Comparison of ENCODE assay signal across 22 cellular contexts in the genomic region with DNA sequence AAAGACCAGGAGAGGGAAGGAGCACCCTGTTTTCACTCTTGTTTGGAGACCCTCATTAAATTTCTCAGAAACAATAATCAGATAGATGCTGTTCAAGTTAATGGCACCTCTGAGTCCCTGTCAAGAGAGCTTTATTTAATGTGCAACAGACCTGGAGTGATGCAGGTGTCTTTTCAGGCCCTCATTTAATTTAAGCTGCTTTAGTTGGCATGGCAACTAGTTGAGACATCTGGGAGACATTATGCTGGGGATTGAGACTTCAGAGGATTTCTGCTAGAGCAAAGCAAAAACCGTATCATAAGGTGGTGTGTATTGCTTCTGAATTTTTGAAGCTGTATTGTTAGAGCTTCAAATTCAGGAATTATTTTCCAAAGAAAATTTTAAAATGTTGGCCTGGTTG.
DNase-seq lines count a peak whose midpoint lies in the region; ATAC-seq lines count a peak whose summit lies in the region.
"Had no signal": no experiment of that assay in that cellular context is flagged by ENCODE, and none has a peak within 500 bp of the region (broad histone marks: within the 10 kb centered on the region; RNA-seq: fewer than 3 reads in every experiment).

No MANE protein-coding gene starts in this region.

- no peak for ATAC-seq in GM19035 (IDR thresholded peaks at IDR 0.05; ENCODE audit: unreplicated experiment)
- no peak for ATAC-seq in GM21825 (IDR thresholded peaks at IDR 0.05; ENCODE audit: unreplicated experiment)
- ATAC-seq: activated CD8-positive, alpha-beta memory T cell treated with anti-CD3 and anti-CD28 coated beads, Interleukin-2, amount 10 ng/mL, durations not matched to agents 7 days and 5 days; effector memory CD8-positive, alpha-beta T cell; esophagus mucosa; gastrocnemius medialis; GM12878 had no signal

- peak; percentile 41 for DNase-seq in DMS79 treated with DMSO at 0.1 percent for 48 hours (lab: John Stamatoyannopoulos, UW)
- peak; percentile 47 to 96 (median 77) for DNase-seq in NCI-H1417 (lab: John Stamatoyannopoulos, UW)
- DNase-seq in NCI-H748 (lab: John Stamatoyannopoulos, UW; ENCODE audit: unreplicated experiment): peak; percentile 89
- peak; percentile 2 for DNase-seq in fibroblast of gingiva (ENCODE audit: low read depth)
- DNase-seq in A172 (ENCODE audit: low spot score): no peak
- no peak for DNase-seq in SIG-M5 (lab: John Stamatoyannopoulos, UW)
- DNase-seq: activated CD4-positive, alpha-beta T cell treated with anti-CD3 and anti-CD28 coated beads, Interleukin-2, amount 50 U/mL, for 1 hour; activated CD8-positive, alpha-beta memory T cell treated with anti-CD3 and anti-CD28 coated beads, Interleukin-2, amount 10 ng/mL, durations not matched to agents 7 days and 5 days; activated naive CD4-positive, alpha-beta T cell treated with anti-CD3 and anti-CD28 coated beads, Interleukin-2, amount 10 ng/mL, durations not matched to agents 7 days and 5 days; amniotic stem cell; CD4-positive, CD25-positive, alpha-beta regulatory T cell; colonic mucosa; effector memory CD8-positive, alpha-beta T cell; gastrocnemius medialis; left ventricle myocardium inferior; NCI-H187 treated with DMSO at 0.1 percent for 48 hours; stimulated activated CD8-positive, alpha-beta memory T cell treated with anti-CD3 and anti-CD28 coated beads, Interleukin-4, amount 100 ng/mL, for 48 hours; transverse colon had no signal

Comparison
In these comparisons a context has a peak if more than half of its experiments do, and no peak if none do; other contexts are left out.
1. DNase-seq: peak in DMS79 treated with DMSO at 0.1 percent for 48 hours (single experiment), NCI-H1417 (3 of 3), NCI-H748 (single experiment) and fibroblast of gingiva (single experiment); none in A172 (single experiment) and SIG-M5 (single experiment).